Comparison of ENCODE assay signal across 9 cellular contexts in genomic region chr6:138577151-138577915, GRCh38.
A peak's percentile ranks its signal among the peaks of the same experiment; 100 is the strongest.
DNase-seq lines count a peak whose midpoint lies in the region; ATAC-seq and TF ChIP-seq lines count a peak whose summit lies in the region.
"Had no signal": no experiment of that assay in that cellular context is flagged by ENCODE, and none has a peak within 500 bp of the region (broad histone marks: within the 10 kb centered on the region; RNA-seq: fewer than 3 reads in every experiment).

No MANE protein-coding gene starts in this region.

- no peak for DNase-seq in stimulated activated naive CD8-positive, alpha-beta T cell treated with anti-CD3 and anti-CD28 coated beads, Interleukin-15, Interleukin-2, amounts not matched to agents 100 U/mL and 50 U/mL, for 24 hours
- no peak for DNase-seq in stimulated activated naive CD8-positive, alpha-beta T cell treated with anti-CD3 and anti-CD28 coated beads, Interleukin-15, amount 100 ng/mL, for 72 hours
- DNase-seq in NCI-H2196 (lab: John Stamatoyannopoulos, UW; ENCODE audit: unreplicated experiment) (peak; percentile 74), cerebellar cortex (ENCODE audit: low spot score) (peak; percentile 74), uterus (no peak), ecto neural progenitor cell (ENCODE audit: low spot score) (no peak)
- DNase-seq in activated CD4-positive, alpha-beta T cell treated with anti-CD3 and anti-CD28 coated beads, Interleukin-2, amount 50 U/mL, for 1 hour, result no peak
- DNase-seq: NK-92 treated with Interleukin-12 subunit alpha and Interleukin-12 subunit beta, amount 100 ng/mL, for 24 hours had no signal

- no peak overlapping the region for H3K4me3 Mint-ChIP-seq in stimulated activated naive CD8-positive, alpha-beta T cell treated with anti-CD3 and anti-CD28 coated beads, Interleukin-15, amount 100 ng/mL, for 72 hours

- no peaks in the 10 kb centered on the region for H3K4me1 ChIP-seq in uterus

- TF ChIP-seq CTCF in uterus (IDR thresholded peaks at IDR 0.05), result no peak

- ATAC-seq in stimulated activated naive CD8-positive, alpha-beta T cell treated with anti-CD3 and anti-CD28 coated beads, Interleukin-15, Interleukin-2, amounts not matched to agents 100 U/mL and 50 U/mL, for 24 hours, result peak; percentile 92
- ATAC-seq in stimulated activated naive CD8-positive, alpha-beta T cell treated with anti-CD3 and anti-CD28 coated beads, Interleukin-15, amount 100 ng/mL, for 72 hours, result no peak
- ATAC-seq in HG03135 (IDR thresholded peaks at IDR 0.05; ENCODE audit: unreplicated experiment), result no peak

- TF ChIP-seq POLR2A in uterus (IDR thresholded peaks at IDR 0.05), result no peak

- H3K27me3 Mint-ChIP-seq in stimulated activated naive CD8-positive, alpha-beta T cell treated with anti-CD3 and anti-CD28 coated beads, Interleukin-15, amount 100 ng/mL, for 72 hours, result no peaks in the 10 kb centered on the region

- H3K27ac Mint-ChIP-seq in stimulated activated naive CD8-positive, alpha-beta T cell treated with anti-CD3 and anti-CD28 coated beads, Interleukin-15, amount 100 ng/mL, for 72 hours, result no peak overlapping the region

- no peaks in the 10 kb centered on the region for H3K9me3 ChIP-seq in uterus

- H3K27ac ChIP-seq in uterus, result no peak overlapping the region

- no peaks in the 10 kb centered on the region for H3K27me3 ChIP-seq in uterus

- H3K36me3 ChIP-seq in uterus, result no peaks in the 10 kb centered on the region

- peaks cover 6% of the 10 kb centered on the region for H3K4me1 Mint-ChIP-seq in stimulated activated naive CD8-positive, alpha-beta T cell treated with anti-CD3 and anti-CD28 coated beads, Interleukin-15, amount 100 ng/mL, for 72 hours

- H3K9me3 Mint-ChIP-seq in stimulated activated naive CD8-positive, alpha-beta T cell treated with anti-CD3 and anti-CD28 coated beads, Interleukin-15, amount 100 ng/mL, for 72 hours, result no peaks in the 10 kb centered on the region

- intact Hi-C loops in uterus (cut with DNase I; ENCODE audit: low total_unique reads), result no loop called here

- H3K4me3 ChIP-seq in uterus, result no peak overlapping the region

Comparison
In these comparisons a context has a peak if more than half of its experiments do, and no peak if none do; other contexts are left out.
1. DNase-seq: peak in NCI-H2196 (single experiment) and cerebellar cortex (single experiment); none in stimulated activated naive CD8-positive, alpha-beta T cell treated with anti-CD3 and anti-CD28 coated beads, Interleukin-15, Interleukin-2, amounts not matched to agents 100 U/mL and 50 U/mL, for 24 hours (single experiment), stimulated activated naive CD8-positive, alpha-beta T cell treated with anti-CD3 and anti-CD28 coated beads, Interleukin-15, amount 100 ng/mL, for 72 hours (0 of 2), uterus (0 of 2), ecto neural progenitor cell (single experiment) and activated CD4-positive, alpha-beta T cell treated with anti-CD3 and anti-CD28 coated beads, Interleukin-2, amount 50 U/mL, for 1 hour (single experiment).